In the genomic region with DNA sequence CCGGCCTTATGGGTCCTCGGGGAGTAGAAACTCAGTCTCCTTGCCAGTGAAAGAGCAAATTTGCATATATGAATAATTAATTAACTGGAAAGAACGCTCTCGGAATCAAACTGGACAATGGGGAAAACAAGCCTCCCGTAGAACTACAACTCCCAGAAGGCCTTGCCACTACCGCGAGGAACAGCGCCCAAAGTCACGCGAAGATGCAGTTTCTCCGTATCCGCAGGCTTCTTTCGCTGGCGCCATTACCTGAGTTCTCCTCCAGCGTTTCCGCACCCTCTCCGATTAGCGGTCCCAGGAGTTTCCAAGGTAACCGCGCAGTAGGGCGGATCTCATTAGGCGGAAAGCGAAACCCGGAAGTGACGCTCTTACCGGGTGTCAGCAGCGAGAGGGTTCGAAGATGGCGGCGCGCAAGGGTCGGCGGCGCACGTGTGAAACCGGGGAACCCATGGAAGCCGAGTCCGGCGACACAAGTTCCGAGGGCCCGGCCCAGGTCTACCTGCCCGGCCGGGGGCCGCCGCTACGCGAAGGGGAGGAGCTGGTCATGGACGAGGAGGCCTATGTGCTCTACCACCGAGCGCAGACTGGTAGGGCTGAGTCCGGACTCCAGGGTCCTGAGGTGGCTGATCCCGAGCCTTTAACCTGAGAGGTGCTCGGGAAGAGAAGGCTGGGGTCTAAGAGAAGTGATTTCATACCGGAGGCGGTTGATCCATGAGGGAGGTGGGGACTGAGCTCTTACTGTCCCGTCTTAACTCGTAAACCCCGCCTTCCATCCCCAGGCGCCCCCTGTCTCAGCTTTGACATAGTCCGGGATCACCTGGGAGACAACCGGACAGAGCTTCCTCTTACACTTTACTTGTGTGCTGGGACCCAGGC, we compare ENCODE assay signal across 1 cellular context.
TF ChIP-seq lines count a peak whose summit lies in the region.

A gene (plus strand): TSS at position 378 of the 876 bp plus-strand sequence. CDS start 23 bp downstream, at position 401.

TF ChIP-seq in K562, 482 proteins besides CTCF, POLR2A, EP300 and RAD21 (continued from another document and continues in another):
- TF ChIP-seq ARHGAP35 (IDR thresholded peaks at IDR 0.05; ENCODE audit: partially characterized antibody) (peak; percentile 89), HDAC6 (IDR thresholded peaks at IDR 0.05; ENCODE audit: low read depth, low read length) (no peak), ARID1B (IDR thresholded peaks at IDR 0.05) (0 out of 2 replicates have a peak, but pooled peaks have one; percentile 6), ZNF76 (CRISPR knock-in tag; IDR thresholded peaks at IDR 0.05; ENCODE audit: borderline replicate concordance) (no peak), CBX2 (IDR thresholded peaks at IDR 0.05; ENCODE audit: insufficient read depth, low read length, poor library complexity, severe bottlenecking) (no peak), ZNF282 (CRISPR knock-in tag; IDR thresholded peaks at IDR 0.05) (no peak), SRSF1 (IDR thresholded peaks at IDR 0.05; ENCODE audit: low read depth, low read length) (peak; percentile 70; the same call in 1 of the 2 replicates), TCF7 (IDR thresholded peaks at IDR 0.05; ENCODE audit: borderline replicate concordance) (no peak), ZNF699 (CRISPR knock-in tag; IDR thresholded peaks at IDR 0.05; ENCODE audit: insufficient replicate concordance) (no peak), CSDE1 (IDR thresholded peaks at IDR 0.05) (peak in 1 of 2 experiments; percentile 57; a peak in 1 of 4 replicates), PHF20 (IDR thresholded peaks at IDR 0.05; ENCODE audit: partially characterized antibody) (peak; percentile 95), RCOR1 (IDR thresholded peaks at IDR 0.05; ENCODE audit: borderline replicate concordance in 1 of 2, low read depth in 2 of 2, low read length in 2 of 2) (no peak), SP1 (CRISPR knock-in tag; IDR thresholded peaks at IDR 0.05) (peak; percentile 77), ZNF436 (CRISPR knock-in tag; IDR thresholded peaks at IDR 0.05) (0 out of 2 replicates have a peak, but pooled peaks have one; percentile 45), ZC3H4 (CRISPR knock-in tag; IDR thresholded peaks at IDR 0.05; ENCODE audit: borderline replicate concordance) (no peak), POU5F1 (IDR thresholded peaks at IDR 0.05; ENCODE audit: borderline replicate concordance, low read depth, low read length, partially characterized antibody) (no peak), ZNF184 (CRISPR knock-in tag; IDR thresholded peaks at IDR 0.05) (no peak), NCOA1 (IDR thresholded peaks at IDR 0.05; ENCODE audit: low read depth) (no peak), MTA2 (IDR thresholded peaks at IDR 0.05; ENCODE audit: low read depth) (no peak), ZBTB17 (CRISPR knock-in tag; IDR thresholded peaks at IDR 0.05) (0 out of 2 replicates have a peak, but pooled peaks have one; percentile 55), EP400 (IDR thresholded peaks at IDR 0.05) (peak; percentile 97), ZZZ3 (IDR thresholded peaks at IDR 0.05) (no peak), NCOA4 (IDR thresholded peaks at IDR 0.05; ENCODE audit: partially characterized antibody) (no peak), TEAD4 (IDR thresholded peaks at IDR 0.05; ENCODE audit: low read length) (no peak), TEAD4 (CRISPR knock-in tag; IDR thresholded peaks at IDR 0.05; ENCODE audit: borderline replicate concordance) (no peak), STAT5A (IDR thresholded peaks at IDR 0.05; ENCODE audit: borderline replicate concordance, low read length) (peak; percentile 36; the same call in 1 of the 2 replicates), POLR3G (IDR thresholded peaks at IDR 0.05; ENCODE audit: extremely low read depth, insufficient read length, insufficient replicate concordance) (no peak), RBM22 (IDR thresholded peaks at IDR 0.05; ENCODE audit: low read depth, low read length, poor library complexity, severe bottlenecking) (peak; percentile 86), TEAD1 (CRISPR knock-in tag; IDR thresholded peaks at IDR 0.05) (no peak)
- TF ChIP-seq, protein P1, sequence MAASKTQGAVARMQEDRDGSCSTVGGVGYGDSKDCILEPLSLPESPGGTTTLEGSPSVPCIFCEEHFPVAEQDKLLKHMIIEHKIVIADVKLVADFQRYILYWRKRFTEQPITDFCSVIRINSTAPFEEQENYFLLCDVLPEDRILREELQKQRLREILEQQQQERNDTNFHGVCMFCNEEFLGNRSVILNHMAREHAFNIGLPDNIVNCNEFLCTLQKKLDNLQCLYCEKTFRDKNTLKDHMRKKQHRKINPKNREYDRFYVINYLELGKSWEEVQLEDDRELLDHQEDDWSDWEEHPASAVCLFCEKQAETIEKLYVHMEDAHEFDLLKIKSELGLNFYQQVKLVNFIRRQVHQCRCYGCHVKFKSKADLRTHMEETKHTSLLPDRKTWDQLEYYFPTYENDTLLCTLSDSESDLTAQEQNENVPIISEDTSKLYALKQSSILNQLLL (CRISPR knock-in tag; IDR thresholded peaks at IDR 0.05; ENCODE audit: borderline replicate concordance), result no peak
- TF ChIP-seq, protein P2, sequence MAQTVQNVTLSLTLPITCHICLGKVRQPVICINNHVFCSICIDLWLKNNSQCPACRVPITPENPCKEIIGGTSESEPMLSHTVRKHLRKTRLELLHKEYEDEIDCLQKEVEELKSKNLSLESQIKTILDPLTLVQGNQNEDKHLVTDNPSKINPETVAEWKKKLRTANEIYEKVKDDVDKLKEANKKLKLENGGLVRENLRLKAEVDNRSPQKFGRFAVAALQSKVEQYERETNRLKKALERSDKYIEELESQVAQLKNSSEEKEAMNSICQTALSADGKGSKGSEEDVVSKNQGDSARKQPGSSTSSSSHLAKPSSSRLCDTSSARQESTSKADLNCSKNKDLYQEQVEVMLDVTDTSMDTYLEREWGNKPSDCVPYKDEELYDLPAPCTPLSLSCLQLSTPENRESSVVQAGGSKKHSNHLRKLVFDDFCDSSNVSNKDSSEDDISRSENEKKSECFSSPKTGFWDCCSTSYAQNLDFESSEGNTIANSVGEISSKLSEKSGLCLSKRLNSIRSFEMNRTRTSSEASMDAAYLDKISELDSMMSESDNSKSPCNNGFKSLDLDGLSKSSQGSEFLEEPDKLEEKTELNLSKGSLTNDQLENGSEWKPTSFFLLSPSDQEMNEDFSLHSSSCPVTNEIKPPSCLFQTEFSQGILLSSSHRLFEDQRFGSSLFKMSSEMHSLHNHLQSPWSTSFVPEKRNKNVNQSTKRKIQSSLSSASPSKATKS (CRISPR knock-in tag; IDR thresholded peaks at IDR 0.05), result no peak
- TF ChIP-seq, protein P3, sequence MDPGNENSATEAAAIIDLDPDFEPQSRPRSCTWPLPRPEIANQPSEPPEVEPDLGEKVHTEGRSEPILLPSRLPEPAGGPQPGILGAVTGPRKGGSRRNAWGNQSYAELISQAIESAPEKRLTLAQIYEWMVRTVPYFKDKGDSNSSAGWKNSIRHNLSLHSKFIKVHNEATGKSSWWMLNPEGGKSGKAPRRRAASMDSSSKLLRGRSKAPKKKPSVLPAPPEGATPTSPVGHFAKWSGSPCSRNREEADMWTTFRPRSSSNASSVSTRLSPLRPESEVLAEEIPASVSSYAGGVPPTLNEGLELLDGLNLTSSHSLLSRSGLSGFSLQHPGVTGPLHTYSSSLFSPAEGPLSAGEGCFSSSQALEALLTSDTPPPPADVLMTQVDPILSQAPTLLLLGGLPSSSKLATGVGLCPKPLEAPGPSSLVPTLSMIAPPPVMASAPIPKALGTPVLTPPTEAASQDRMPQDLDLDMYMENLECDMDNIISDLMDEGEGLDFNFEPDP (CRISPR knock-in tag; IDR thresholded peaks at IDR 0.05), result no peak
- TF ChIP-seq, protein P4, sequence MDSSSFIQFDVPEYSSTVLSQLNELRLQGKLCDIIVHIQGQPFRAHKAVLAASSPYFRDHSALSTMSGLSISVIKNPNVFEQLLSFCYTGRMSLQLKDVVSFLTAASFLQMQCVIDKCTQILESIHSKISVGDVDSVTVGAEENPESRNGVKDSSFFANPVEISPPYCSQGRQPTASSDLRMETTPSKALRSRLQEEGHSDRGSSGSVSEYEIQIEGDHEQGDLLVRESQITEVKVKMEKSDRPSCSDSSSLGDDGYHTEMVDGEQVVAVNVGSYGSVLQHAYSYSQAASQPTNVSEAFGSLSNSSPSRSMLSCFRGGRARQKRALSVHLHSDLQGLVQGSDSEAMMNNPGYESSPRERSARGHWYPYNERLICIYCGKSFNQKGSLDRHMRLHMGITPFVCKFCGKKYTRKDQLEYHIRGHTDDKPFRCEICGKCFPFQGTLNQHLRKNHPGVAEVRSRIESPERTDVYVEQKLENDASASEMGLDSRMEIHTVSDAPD (CRISPR knock-in tag; IDR thresholded peaks at IDR 0.05), result no peak
- TF ChIP-seq, protein P5, sequence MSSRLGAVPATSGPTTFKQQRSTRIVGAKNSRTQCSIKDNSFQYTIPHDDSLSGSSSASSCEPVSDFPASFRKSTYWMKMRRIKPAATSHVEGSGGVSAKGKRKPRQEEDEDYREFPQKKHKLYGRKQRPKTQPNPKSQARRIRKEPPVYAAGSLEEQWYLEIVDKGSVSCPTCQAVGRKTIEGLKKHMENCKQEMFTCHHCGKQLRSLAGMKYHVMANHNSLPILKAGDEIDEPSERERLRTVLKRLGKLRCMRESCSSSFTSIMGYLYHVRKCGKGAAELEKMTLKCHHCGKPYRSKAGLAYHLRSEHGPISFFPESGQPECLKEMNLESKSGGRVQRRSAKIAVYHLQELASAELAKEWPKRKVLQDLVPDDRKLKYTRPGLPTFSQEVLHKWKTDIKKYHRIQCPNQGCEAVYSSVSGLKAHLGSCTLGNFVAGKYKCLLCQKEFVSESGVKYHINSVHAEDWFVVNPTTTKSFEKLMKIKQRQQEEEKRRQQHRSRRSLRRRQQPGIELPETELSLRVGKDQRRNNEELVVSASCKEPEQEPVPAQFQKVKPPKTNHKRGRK (tag; IDR thresholded peaks at IDR 0.05), result no peak
- TF ChIP-seq, protein P6, sequence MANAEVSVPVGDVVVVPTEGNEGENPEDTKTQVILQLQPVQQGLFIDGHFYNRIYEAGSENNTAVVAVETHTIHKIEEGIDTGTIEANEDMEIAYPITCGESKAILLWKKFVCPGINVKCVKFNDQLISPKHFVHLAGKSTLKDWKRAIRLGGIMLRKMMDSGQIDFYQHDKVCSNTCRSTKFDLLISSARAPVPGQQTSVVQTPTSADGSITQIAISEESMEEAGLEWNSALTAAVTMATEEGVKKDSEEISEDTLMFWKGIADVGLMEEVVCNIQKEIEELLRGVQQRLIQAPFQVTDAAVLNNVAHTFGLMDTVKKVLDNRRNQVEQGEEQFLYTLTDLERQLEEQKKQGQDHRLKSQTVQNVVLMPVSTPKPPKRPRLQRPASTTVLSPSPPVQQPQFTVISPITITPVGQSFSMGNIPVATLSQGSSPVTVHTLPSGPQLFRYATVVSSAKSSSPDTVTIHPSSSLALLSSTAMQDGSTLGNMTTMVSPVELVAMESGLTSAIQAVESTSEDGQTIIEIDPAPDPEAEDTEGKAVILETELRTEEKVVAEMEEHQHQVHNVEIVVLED (CRISPR knock-in tag; IDR thresholded peaks at IDR 0.05), result 0 out of 2 replicates have a peak, but pooled peaks have one; percentile 18
- TF ChIP-seq, protein P7, sequence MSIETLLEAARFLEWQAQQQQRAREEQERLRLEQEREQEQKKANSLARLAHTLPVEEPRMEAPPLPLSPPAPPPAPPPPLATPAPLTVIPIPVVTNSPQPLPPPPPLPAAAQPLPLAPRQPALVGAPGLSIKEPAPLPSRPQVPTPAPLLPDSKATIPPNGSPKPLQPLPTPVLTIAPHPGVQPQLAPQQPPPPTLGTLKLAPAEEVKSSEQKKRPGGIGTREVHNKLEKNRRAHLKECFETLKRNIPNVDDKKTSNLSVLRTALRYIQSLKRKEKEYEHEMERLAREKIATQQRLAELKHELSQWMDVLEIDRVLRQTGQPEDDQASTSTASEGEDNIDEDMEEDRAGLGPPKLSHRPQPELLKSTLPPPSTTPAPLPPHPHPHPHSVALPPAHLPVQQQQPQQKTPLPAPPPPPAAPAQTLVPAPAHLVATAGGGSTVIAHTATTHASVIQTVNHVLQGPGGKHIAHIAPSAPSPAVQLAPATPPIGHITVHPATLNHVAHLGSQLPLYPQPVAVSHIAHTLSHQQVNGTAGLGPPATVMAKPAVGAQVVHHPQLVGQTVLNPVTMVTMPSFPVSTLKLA (conservative IDR thresholded peaks at IDR 0.05), result peak; percentile 95 to 98
- TF ChIP-seq, protein P8, sequence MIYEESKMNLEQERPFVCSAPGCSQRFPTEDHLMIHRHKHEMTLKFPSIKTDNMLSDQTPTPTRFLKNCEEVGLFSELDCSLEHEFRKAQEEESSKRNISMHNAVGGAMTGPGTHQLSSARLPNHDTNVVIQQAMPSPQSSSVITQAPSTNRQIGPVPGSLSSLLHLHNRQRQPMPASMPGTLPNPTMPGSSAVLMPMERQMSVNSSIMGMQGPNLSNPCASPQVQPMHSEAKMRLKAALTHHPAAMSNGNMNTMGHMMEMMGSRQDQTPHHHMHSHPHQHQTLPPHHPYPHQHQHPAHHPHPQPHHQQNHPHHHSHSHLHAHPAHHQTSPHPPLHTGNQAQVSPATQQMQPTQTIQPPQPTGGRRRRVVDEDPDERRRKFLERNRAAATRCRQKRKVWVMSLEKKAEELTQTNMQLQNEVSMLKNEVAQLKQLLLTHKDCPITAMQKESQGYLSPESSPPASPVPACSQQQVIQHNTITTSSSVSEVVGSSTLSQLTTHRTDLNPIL (CRISPR knock-in tag; IDR thresholded peaks at IDR 0.05), result no peak
- TF ChIP-seq, protein P9, sequence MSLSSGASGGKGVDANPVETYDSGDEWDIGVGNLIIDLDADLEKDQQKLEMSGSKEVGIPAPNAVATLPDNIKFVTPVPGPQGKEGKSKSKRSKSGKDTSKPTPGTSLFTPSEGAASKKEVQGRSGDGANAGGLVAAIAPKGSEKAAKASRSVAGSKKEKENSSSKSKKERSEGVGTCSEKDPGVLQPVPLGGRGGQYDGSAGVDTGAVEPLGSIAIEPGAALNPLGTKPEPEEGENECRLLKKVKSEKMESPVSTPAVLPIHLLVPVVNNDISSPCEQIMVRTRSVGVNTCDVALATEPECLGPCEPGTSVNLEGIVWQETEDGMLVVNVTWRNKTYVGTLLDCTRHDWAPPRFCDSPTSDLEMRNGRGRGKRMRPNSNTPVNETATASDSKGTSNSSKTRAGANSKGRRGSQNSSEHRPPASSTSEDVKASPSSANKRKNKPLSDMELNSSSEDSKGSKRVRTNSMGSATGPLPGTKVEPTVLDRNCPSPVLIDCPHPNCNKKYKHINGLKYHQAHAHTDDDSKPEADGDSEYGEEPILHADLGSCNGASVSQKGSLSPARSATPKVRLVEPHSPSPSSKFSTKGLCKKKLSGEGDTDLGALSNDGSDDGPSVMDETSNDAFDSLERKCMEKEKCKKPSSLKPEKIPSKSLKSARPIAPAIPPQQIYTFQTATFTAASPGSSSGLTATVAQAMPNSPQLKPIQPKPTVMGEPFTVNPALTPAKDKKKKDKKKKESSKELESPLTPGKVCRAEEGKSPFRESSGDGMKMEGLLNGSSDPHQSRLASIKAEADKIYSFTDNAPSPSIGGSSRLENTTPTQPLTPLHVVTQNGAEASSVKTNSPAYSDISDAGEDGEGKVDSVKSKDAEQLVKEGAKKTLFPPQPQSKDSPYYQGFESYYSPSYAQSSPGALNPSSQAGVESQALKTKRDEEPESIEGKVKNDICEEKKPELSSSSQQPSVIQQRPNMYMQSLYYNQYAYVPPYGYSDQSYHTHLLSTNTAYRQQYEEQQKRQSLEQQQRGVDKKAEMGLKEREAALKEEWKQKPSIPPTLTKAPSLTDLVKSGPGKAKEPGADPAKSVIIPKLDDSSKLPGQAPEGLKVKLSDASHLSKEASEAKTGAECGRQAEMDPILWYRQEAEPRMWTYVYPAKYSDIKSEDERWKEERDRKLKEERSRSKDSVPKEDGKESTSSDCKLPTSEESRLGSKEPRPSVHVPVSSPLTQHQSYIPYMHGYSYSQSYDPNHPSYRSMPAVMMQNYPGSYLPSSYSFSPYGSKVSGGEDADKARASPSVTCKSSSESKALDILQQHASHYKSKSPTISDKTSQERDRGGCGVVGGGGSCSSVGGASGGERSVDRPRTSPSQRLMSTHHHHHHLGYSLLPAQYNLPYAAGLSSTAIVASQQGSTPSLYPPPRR (CRISPR knock-in tag; IDR thresholded peaks at IDR 0.05; ENCODE audit: borderline replicate concordance), result no peak
